In genomic region chr2:237469410-237469809, GRCh38 we compare ENCODE assay signal across 1 cellular context. TPM values are rescaled to one million over a fixed set of nuclear protein-coding genes. Genes with fewer than 3 reads are reported as not detected.
"Had no signal": no experiment of that assay in that cellular context is flagged by ENCODE, and none has a peak within 500 bp of the region (broad histone marks: within the 10 kb centered on the region; RNA-seq: fewer than 3 reads in every experiment).

No MANE protein-coding gene starts in this region.

RNA-seq across cellular contexts. Expression of gene MLPH, which starts 17.6 kb away (rescaled TPM):
- polyA plus RNA-seq: immature natural killer cell had no signal
